8 cellular contexts compared by ENCODE assay signal in genomic region chr3:157532529-157533297, GRCh38. TPM values are rescaled to one million over a fixed set of nuclear protein-coding genes. Genes with fewer than 3 reads are reported as not detected.
DNase-seq lines count a peak whose midpoint lies in the region; ATAC-seq, FAIRE-seq and TF ChIP-seq lines count a peak whose summit lies in the region.

No MANE protein-coding gene starts in this region.

- peak overlapping the region; percentile 91 for H2AFZ ChIP-seq in K562 (ENCODE audit: low read depth, low read length)

- H3K4me3 ChIP-seq in GM06990 (replicated peaks; ENCODE audit: low read depth, low read length) (no peak overlapping the region), HUES48 (ENCODE audit: low read depth, low read length) (no peak overlapping the region; the same call in 1 of the 2 replicates), K562 (no peak overlapping the region)

- H4K20me1 ChIP-seq in K562 (replicated peaks; ENCODE audit: control insufficient read depth, insufficient read depth, low read length): no peaks in the 10 kb centered on the region

- DNase-seq in GM06990 (ENCODE audit: extremely low read depth, insufficient read length): no peak
- DNase-seq in NCI-H82 treated with DMSO at 0.1 percent for 48 hours (lab: John Stamatoyannopoulos, UW; ENCODE audit: unreplicated experiment): peak; percentile 66
- peak; percentile 54 to 85 (median 63) for DNase-seq in K562 (ENCODE audit: extremely low read depth in 1 of 4, low spot score in 3 of 4)
- peak; percentile 75 for DNase-seq in iPS-NIHi7 (ENCODE audit: extremely low spot score)
- DNase-seq in stimulated activated naive CD8-positive, alpha-beta T cell treated with anti-CD3 and anti-CD28 coated beads, Interleukin-15, Interleukin-2, amounts not matched to agents 100 U/mL and 50 U/mL, for 24 hours: no peak
- no peak for DNase-seq in effector CD8-positive, alpha-beta T cell (lab: John Stamatoyannopoulos, UW)

- H3K27me3 ChIP-seq in GM06990 (replicated peaks; ENCODE audit: control insufficient read depth, insufficient read depth, low read length) (no peaks in the 10 kb centered on the region), HUES48 (ENCODE audit: control insufficient read depth, insufficient read depth, low read length) (no peaks in the 10 kb centered on the region), K562 (ENCODE audit: control insufficient read depth in 2 of 2, insufficient read depth in 2 of 2, low read length in 2 of 2) (no peaks in the 10 kb centered on the region)

- H3K79me2 ChIP-seq in K562 (ENCODE audit: control insufficient read depth, insufficient read depth, low read length): no peaks in the 10 kb centered on the region

- H3K27ac ChIP-seq in HUES48 (ENCODE audit: low read depth, low read length) (no peak overlapping the region), K562 (ENCODE audit: extremely low read depth, low read depth, low read length) (peak overlapping the region; percentile 61)

- WGBS in K562 (ENCODE audit: insufficient coverage, low coverage, missing lambda C conversion rate): 18% methylated on average over 7 of the region's 7 CpGs

- H3K36me3 ChIP-seq in GM06990 (ENCODE audit: control insufficient read depth, insufficient read depth, low read length) (no peaks in the 10 kb centered on the region), HUES48 (ENCODE audit: control insufficient read depth, insufficient read depth, low read length) (no peaks in the 10 kb centered on the region), K562 (ENCODE audit: control insufficient read depth, insufficient read depth, low read length) (no peaks in the 10 kb centered on the region)

- in situ Hi-C loops in K562 (cut with MboI): no loop called here

- BruUV-seq in K562 (replicated peaks; lab: Mats Ljungman, UMichigan): no TSS peak

- peak; percentile 69 for FAIRE-seq in K562 (lab: Jason Lieb, UNC)

- H3K4me1 ChIP-seq in HUES48 (ENCODE audit: control insufficient read depth, insufficient read depth, low read length): peaks cover 10% of the 10 kb centered on the region
- peaks cover 0 to 55% of the 10 kb centered on the region in 2 experiments; a peak in 4 of 5 replicates for H3K4me1 ChIP-seq in K562 (replicated peaks in 1 of 2; ENCODE audit: control insufficient read depth in 2 of 2, insufficient read depth in 2 of 2, low read length in 2 of 2)

- ATAC-seq in GM21723 (IDR thresholded peaks at IDR 0.05; ENCODE audit: unreplicated experiment): peak; percentile 94
- ATAC-seq in K562: peak; percentile 87
- ATAC-seq in stimulated activated naive CD8-positive, alpha-beta T cell treated with anti-CD3 and anti-CD28 coated beads, Interleukin-15, Interleukin-2, amounts not matched to agents 100 U/mL and 50 U/mL, for 24 hours: peak; percentile 49

- no peak for TF ChIP-seq POLR2A in K562 (conservative IDR thresholded peaks at IDR 0.05)

- POLR2A ChIA-PET in K562 (lab: Yijun Ruan, JAX): interaction anchor here (0.7 to 2.4 kb wide), 8 partner anchors 9 to 526 kb away, joined by 3 to 15 read pairs (median 4); no protein-coding TSS in a partner anchor

- no peaks in the 10 kb centered on the region for H3K9me1 ChIP-seq in K562 (ENCODE audit: control insufficient read depth, insufficient read depth, low read length)

- intact Hi-C loops in K562 (cut with micrococcal nuclease): loop anchor here (1.0 to 10.0 kb wide), 3 partner anchors 40 to 1262 kb away; no protein-coding TSS in a partner anchor

- CTCF ChIA-PET in K562 (lab: Yijun Ruan, JAX; ENCODE audit: low intra/inter-chr PET ratio): interaction anchor here (0.6 to 4.7 kb wide), 3 partner anchors 30 to 902 kb away, joined by 3 to 21 read pairs (median 5); no protein-coding TSS in a partner anchor

- TF ChIP-seq EP300 in K562 (IDR thresholded peaks at IDR 0.05; ENCODE audit: low read length): peak; percentile 9; the same call in 1 of the 2 replicates

- peak; percentile 92 for TF ChIP-seq RAD21 in K562 (CRISPR knock-in tag; conservative IDR thresholded peaks at IDR 0.05 in 1 of 2, IDR thresholded peaks at IDR 0.05 in 1 of 2)

- TF ChIP-seq CTCF in GM06990 (IDR thresholded peaks at IDR 0.05; ENCODE audit: insufficient read depth, low read length, poor library complexity, severe bottlenecking): peak; percentile 74
- TF ChIP-seq CTCF in K562 (IDR thresholded peaks at IDR 0.05 in 2 of 3, conservative IDR thresholded peaks at IDR 0.05 in 1 of 3; ENCODE audit: insufficient read depth in 2 of 3, low read depth in 1 of 3, low read length in 3 of 3): peak; percentile 72 to 87 (median 72)

- H3K9me3 ChIP-seq in HUES48 (ENCODE audit: control insufficient read depth, insufficient read depth, low read length): no peaks in the 10 kb centered on the region
- H3K9me3 ChIP-seq in K562 (replicated peaks; ENCODE audit: control insufficient read depth, insufficient read depth, low read depth, low read length): no peaks in the 10 kb centered on the region

- peak overlapping the region; percentile 39 for H3K4me2 ChIP-seq in K562 (ENCODE audit: insufficient read depth, low read length)

- peak overlapping the region; percentile 45; the same call in 1 of the 2 replicates for H3K9ac ChIP-seq in HUES48 (ENCODE audit: low read depth, low read length)
- H3K9ac ChIP-seq in K562 (ENCODE audit: insufficient read depth in 1 of 2, low read depth in 2 of 2, low read length in 2 of 2): peak overlapping the region in 1 of 2 experiments; percentile 17; a peak in 2 of 4 replicates

TF ChIP-seq in K562, 482 proteins besides CTCF, POLR2A, EP300 and RAD21 (continues in another document):
- TF ChIP-seq SRF (CRISPR knock-in tag; IDR thresholded peaks at IDR 0.05) (peak in 1 of 2 experiments; percentile 67; a peak in 2 of 4 replicates), ARID1B (IDR thresholded peaks at IDR 0.05) (0 out of 2 replicates have a peak, but pooled peaks have one; percentile 11), ETV1 (tag; conservative IDR thresholded peaks at IDR 0.05; ENCODE audit: low read depth) (peak; percentile 67; the same call in 1 of the 2 replicates), CUX1 (CRISPR knock-in tag; IDR thresholded peaks at IDR 0.05) (peak; percentile 17; the same call in 1 of the 2 replicates), ZNF384 (IDR thresholded peaks at IDR 0.05; ENCODE audit: low read depth, low read length) (0 out of 2 replicates have a peak, but pooled peaks have one; percentile 16), MAFF (IDR thresholded peaks at IDR 0.05; ENCODE audit: low read length) (peak; percentile 32; the same call in 1 of the 2 replicates), EP400 (IDR thresholded peaks at IDR 0.05) (no peak), ZNF24 (IDR thresholded peaks at IDR 0.05) (0 out of 2 replicates have a peak, but pooled peaks have one; percentile 45)

RNA-seq across cellular contexts. Expression of gene VEPH1, which starts 29.5 kb away (rescaled TPM):
- 9.7 and 15.1 TPM in 2 replicates for total RNA-seq in K562 (2011; cell fraction: chromatin; rRNA removed; ENCODE audit: low replicate concordance)
- 3.2 and 4.7 TPM in 2 replicates for total RNA-seq in K562 (2011; cell fraction: nucleolus; rRNA removed)
- total RNA-seq in K562 (2011; cell fraction: nucleoplasm; rRNA removed): 3.7 and 7.6 TPM in 2 replicates
- 3.7 and 5.3 TPM in 2 replicates for total RNA-seq in K562 (2014; rRNA removed)
- 5.8 and 8.1 TPM in 2 replicates for total RNA-seq in K562 (2014; rRNA removed; fragmentation: Illumina TruSeq; extraction: Trizol)
- total RNA-seq in K562 (2015; rRNA removed; fragmentation: Illumina TruSeq; extraction: Trizol): 5.3 and 5.7 TPM in 2 replicates
- 4.6 and 5.1 TPM in 2 replicates for total RNA-seq in K562 (2021)
- 2.7 and 15.6 TPM in 2 replicates for polyA plus RNA-seq in K562 (2011; rRNA removed)
- 0.97 and 3.2 TPM in 2 replicates for polyA plus RNA-seq in K562 (2011; cell fraction: cytosol; rRNA removed)
- 3.3 and 20.2 TPM in 2 replicates for polyA plus RNA-seq in K562 (2011; cell fraction: nucleus; rRNA removed)
- polyA plus RNA-seq in K562 (2012): 7.4 and 9.8 TPM in 2 replicates
- polyA plus RNA-seq in K562 (2014; fragmentation: Illumina TruSeq; extraction: Trizol): 7.4 and 8.3 TPM in 2 replicates
- 10 to 100 TPM; 10.4 to 11.2 TPM for polyA plus RNA-seq in K562 (2014; fragmentation: Nextera tagmentation; extraction: Ambion mirVana)
- polyA plus RNA-seq in K562 (2014; rRNA removed): 4.4 and 4.5 TPM in 2 replicates
- 4.8 and 17.5 TPM in 2 replicates for polyA minus RNA-seq in K562 (2011; rRNA and poly(A)+ RNA removed)
- 4.8 TPM in 1 of 2 replicates, not detected in the other for polyA minus RNA-seq in K562 (2011; cell fraction: cytosol; rRNA and poly(A)+ RNA removed)
- 4.7 and 14.9 TPM in 2 replicates for polyA minus RNA-seq in K562 (2011; cell fraction: nucleus; rRNA and poly(A)+ RNA removed)

Comparison
In these comparisons a context has a peak if more than half of its experiments do, and no peak if none do; other contexts are left out.
1. DNase-seq: peak in NCI-H82 treated with DMSO at 0.1 percent for 48 hours (single experiment), K562 (4 of 4) and iPS-NIHi7 (single experiment); none in GM06990 (single experiment), stimulated activated naive CD8-positive, alpha-beta T cell treated with anti-CD3 and anti-CD28 coated beads, Interleukin-15, Interleukin-2, amounts not matched to agents 100 U/mL and 50 U/mL, for 24 hours (single experiment) and effector CD8-positive, alpha-beta T cell (single experiment).
2. Peak in every context shown above with its lines, with median percentiles within 50 percentile points of each other: ATAC-seq.